Comparison of ENCODE assay signal across 21 cellular contexts in the genomic region with DNA sequence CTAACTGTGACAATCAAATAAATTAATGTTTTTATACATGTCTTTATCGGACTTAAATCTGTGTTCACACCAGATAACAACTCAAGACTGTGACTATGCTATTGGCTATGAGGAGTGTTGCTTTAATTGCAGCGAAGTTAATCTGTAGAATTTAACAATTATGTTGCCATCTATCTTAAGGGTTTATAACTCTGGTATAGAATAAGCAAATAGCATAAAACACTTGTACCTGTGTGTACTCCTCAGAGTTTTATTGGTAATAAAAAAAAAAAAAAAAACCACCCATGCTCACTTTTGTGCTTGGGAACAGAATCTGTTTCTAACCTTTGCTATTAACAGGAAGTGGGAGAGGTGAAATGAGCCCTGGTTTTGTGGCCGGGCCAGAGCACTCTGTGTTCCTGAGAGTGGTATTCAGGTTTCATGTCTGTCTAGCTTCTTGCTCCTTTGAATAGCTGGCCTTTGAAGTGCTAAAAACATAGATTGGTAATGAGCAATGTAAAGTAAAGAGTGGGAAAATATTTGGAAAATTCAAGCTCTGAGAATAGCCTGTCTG. TPM values are rescaled to one million over a fixed set of nuclear protein-coding genes. Genes with fewer than 3 reads are reported as not detected.
DNase-seq lines count a peak whose midpoint lies in the region; ATAC-seq and TF ChIP-seq lines count a peak whose summit lies in the region.
"Had no signal": no experiment of that assay in that cellular context is flagged by ENCODE, and none has a peak within 500 bp of the region (broad histone marks: within the 10 kb centered on the region; RNA-seq: fewer than 3 reads in every experiment).

No MANE protein-coding gene starts in this region.

- H3K27ac Mint-ChIP-seq in progenitor cell of endocrine pancreas = peak overlapping the region; percentile 83
- H3K27ac Mint-ChIP-seq: activated CD4-positive, alpha-beta memory T cell treated with anti-CD3 and anti-CD28 coated beads, Interleukin-2, amount 10 ng/mL, durations not matched to agents 7 days and 5 days; activated naive CD8-positive, alpha-beta T cell; IgD-negative memory B cell; mesothelial cell of epicardium had no signal

- intact Hi-C loops in left ventricle myocardium superior (cut with micrococcal nuclease) = no loop called here

- H3K4me1 Mint-ChIP-seq in progenitor cell of endocrine pancreas (ENCODE audit: low read depth) = peaks cover 35% of the 10 kb centered on the region
- H3K4me1 Mint-ChIP-seq: activated CD4-positive, alpha-beta memory T cell treated with anti-CD3 and anti-CD28 coated beads, Interleukin-2, amount 10 ng/mL, durations not matched to agents 7 days and 5 days; IgD-negative memory B cell had no signal

- H3K4me3 Mint-ChIP-seq in progenitor cell of endocrine pancreas (ENCODE audit: low read depth) = no peak overlapping the region
- H3K4me3 Mint-ChIP-seq: activated CD4-positive, alpha-beta memory T cell treated with anti-CD3 and anti-CD28 coated beads, Interleukin-2, amount 10 ng/mL, durations not matched to agents 7 days and 5 days; activated naive CD8-positive, alpha-beta T cell; IgD-negative memory B cell; mesothelial cell of epicardium had no signal

- ATAC-seq in left ventricle myocardium superior = peak; percentile 58
- ATAC-seq in GM21528 (IDR thresholded peaks at IDR 0.05; ENCODE audit: low FRiP score, unreplicated experiment) = no peak

- H3K9me3 Mint-ChIP-seq in progenitor cell of endocrine pancreas (ENCODE audit: low read depth) = no peaks in the 10 kb centered on the region
- H3K9me3 Mint-ChIP-seq: activated CD4-positive, alpha-beta memory T cell treated with anti-CD3 and anti-CD28 coated beads, Interleukin-2, amount 10 ng/mL, durations not matched to agents 7 days and 5 days; mesothelial cell of epicardium had no signal

- TF ChIP-seq CTCF in progenitor cell of endocrine pancreas (IDR thresholded peaks at IDR 0.05; ENCODE audit: unreplicated experiment) = no peak

- peaks cover 11% of the 10 kb centered on the region for H3K36me3 Mint-ChIP-seq in progenitor cell of endocrine pancreas (ENCODE audit: insufficient read depth)
- H3K36me3 Mint-ChIP-seq: activated naive CD8-positive, alpha-beta T cell; IgD-negative memory B cell; mesothelial cell of epicardium had no signal

- DNase-seq in Jurkat, Clone E6-1 (ENCODE audit: low read depth, low spot score) = peak; percentile 22
- DNase-seq in SW480 (ENCODE audit: low spot score) (peak; percentile 59), left ventricle myocardium superior (peak; percentile 42), progenitor cell of endocrine pancreas (ENCODE audit: low spot score, unreplicated experiment) (no peak), C1 segment of cervical spinal cord (lab: John Stamatoyannopoulos, UW) (no peak), cerebellar nuclear complex (lab: John Stamatoyannopoulos, UW) (no peak)
- DNase-seq: activated CD4-positive, alpha-beta memory T cell treated with anti-CD3 and anti-CD28 coated beads, Interleukin-2, amount 10 ng/mL, durations not matched to agents 7 days and 5 days; activated T-cell treated with anti-CD3 and anti-CD28 coated beads, Interleukin-2, amount 50 U/mL, for 48 hours; COR-L47; effector CD8-positive, alpha-beta T cell; EL; GOT3; head of caudate nucleus; NCI-H1105; NCI-H2171 treated with DMSO at 0.1 percent for 48 hours; substantia nigra; WERI-Rb-1 had no signal

- no peaks in the 10 kb centered on the region for H3K27me3 Mint-ChIP-seq in progenitor cell of endocrine pancreas
- H3K27me3 Mint-ChIP-seq: activated CD4-positive, alpha-beta memory T cell treated with anti-CD3 and anti-CD28 coated beads, Interleukin-2, amount 10 ng/mL, durations not matched to agents 7 days and 5 days; activated naive CD8-positive, alpha-beta T cell; IgD-negative memory B cell had no signal

- H3K4me3 ChIP-seq in Jurkat, Clone E6-1 (ENCODE audit: low read length) = no peak overlapping the region

RNA-seq across cellular contexts. Expression of a gene that starts 53.1 kb away (rescaled TPM):
- polyA plus RNA-seq in Jurkat, Clone E6-1 (2012; ENCODE audit: insufficient read depth, insufficient read length) = not detected
- total RNA-seq in left ventricle myocardium superior (171 TPM), progenitor cell of endocrine pancreas (121 and 134 TPM in 2 replicates)
- total RNA-seq: activated CD4-positive, alpha-beta memory T cell treated with anti-CD3 and anti-CD28 coated beads, Interleukin-2, amount 10 ng/mL, durations not matched to agents 7 days and 5 days had no signal
- polyA plus RNA-seq: IgD-negative memory B cell had no signal

Comparison
In these comparisons a context has a peak if more than half of its experiments do, and no peak if none do; other contexts are left out.
1. DNase-seq: peak in Jurkat, Clone E6-1 (single experiment), SW480 (single experiment) and left ventricle myocardium superior (single experiment); none in progenitor cell of endocrine pancreas (single experiment), C1 segment of cervical spinal cord (0 of 14) and cerebellar nuclear complex (0 of 2).